ENCODE assay signal across 3 cellular contexts in genomic region chr7:33793616-33794015, GRCh38.
"Had no signal": no experiment of that assay in that cellular context is flagged by ENCODE, and none has a peak within 500 bp of the region (broad histone marks: within the 10 kb centered on the region; RNA-seq: fewer than 3 reads in every experiment).

No MANE protein-coding gene starts in this region.

- H3K4me3 ChIP-seq: GM12878 had no signal

- ATAC-seq: GM12878 had no signal

- DNase-seq: GDM1, GF-D8 had no signal
